ENCODE assay signal across 22 cellular contexts in the genomic region with DNA sequence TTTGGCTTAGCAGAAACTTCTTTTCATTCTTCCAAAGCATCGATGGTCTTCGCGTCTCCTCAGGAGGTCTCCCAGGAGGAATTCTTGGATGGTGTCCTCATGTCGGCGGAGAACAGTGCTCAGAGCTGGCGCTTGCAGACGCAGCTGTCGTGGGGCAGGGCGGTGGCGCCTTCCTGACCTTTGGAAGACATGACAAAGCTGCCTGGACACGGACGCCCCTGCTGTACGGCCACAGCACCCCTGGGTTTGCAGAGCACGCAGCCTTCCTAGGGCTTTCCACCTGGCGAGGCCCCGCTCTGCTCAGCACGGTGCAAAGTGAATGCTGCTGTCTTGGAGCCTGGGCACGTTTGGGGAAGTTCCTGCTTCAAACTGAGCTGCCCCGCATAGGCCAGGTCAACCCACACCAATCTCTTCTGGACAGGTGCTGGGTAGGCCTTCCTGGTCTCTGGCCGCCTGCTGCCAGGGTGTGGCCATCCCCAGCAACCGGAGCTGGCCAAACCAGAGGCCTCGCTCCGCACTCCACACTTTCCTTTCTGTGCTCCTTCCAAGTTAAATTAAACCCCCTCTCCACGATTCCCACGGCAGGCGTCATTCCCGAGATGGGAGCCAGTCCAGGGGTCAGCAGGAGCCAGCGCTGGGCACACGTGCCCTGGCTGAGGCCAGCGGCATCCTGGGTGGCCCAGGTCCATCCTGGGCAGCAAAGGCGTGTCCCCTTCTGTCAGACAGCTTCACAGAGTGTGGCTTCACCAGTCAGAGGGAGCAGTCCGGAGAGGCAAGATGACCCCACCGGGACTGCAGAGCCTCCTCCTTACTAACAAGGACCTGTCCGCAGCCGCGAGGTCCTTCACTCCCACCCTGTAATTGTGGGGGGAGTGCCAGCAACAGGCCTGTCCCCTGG. TPM values are rescaled to one million over a fixed set of nuclear protein-coding genes. Genes with fewer than 3 reads are reported as not detected.
DNase-seq lines count a peak whose midpoint lies in the region; ATAC-seq and TF ChIP-seq lines count a peak whose summit lies in the region.
"Had no signal": no experiment of that assay in that cellular context is flagged by ENCODE, and none has a peak within 500 bp of the region (broad histone marks: within the 10 kb centered on the region; RNA-seq: fewer than 3 reads in every experiment).

No MANE protein-coding gene starts in this region.

- DNase-seq in IMR-90 (no peak), RWPE2 (ENCODE audit: low spot score) (peak; percentile 64), left lobe of liver (ENCODE audit: low spot score) (peak; percentile 41), sciatic nerve (ENCODE audit: low spot score) (no peak), midbrain (lab: John Stamatoyannopoulos, UW) (no peak), lower leg skin (ENCODE audit: low spot score in 2 of 2) (no peak), NCI-H187 (lab: John Stamatoyannopoulos, UW) (no peak)
- no peak for DNase-seq in activated T-cell treated with anti-CD3 and anti-CD28 coated beads, Interleukin-2, amount 50 U/mL, for 4 hours
- DNase-seq: ACHN, DND-41, GOT3, KBM-7, NCI-H1105 treated with DMSO at 0.1 percent for 48 hours, NCI-H1694 treated with DMSO at 0.1 percent for 48 hours, NCI-H2107, NCI-H226, NCI-H524, NCI-H82, OCI-M1, RPMI8226, SJCRH30 had no signal

- H3K79me1 ChIP-seq in IMR-90 (ENCODE audit: low read depth in 1 of 2, low read length in 2 of 2): no peaks in the 10 kb centered on the region

- dilution Hi-C loops in IMR-90 (cut with HindIII; ENCODE audit: low sequenced_read_pairs, unreplicated experiment): no loop called here

- peaks cover 11% of the 10 kb centered on the region for H3K27me3 ChIP-seq in IMR-90 (ENCODE audit: control insufficient read depth, insufficient read depth, low read length)
- no peaks in the 10 kb centered on the region for H3K27me3 ChIP-seq in RWPE2 (ENCODE audit: insufficient read depth, poor library complexity, severe bottlenecking)

- POLR2A ChIA-PET in IMR-90 (lab: Charles Lee; ENCODE audit: unreplicated experiment): no interaction called here

- no peak overlapping the region for H3K4me3 Mint-ChIP-seq in activated T-cell treated with anti-CD3 and anti-CD28 coated beads, Interleukin-2, amount 50 U/mL, for 4 hours

- ATAC-seq in IMR-90 (ENCODE audit: low read depth) (no peak), RWPE2 (ENCODE audit: low read depth) (no peak), left lobe of liver (peak; percentile 26), sciatic nerve (peak; percentile 29)
- no peak for ATAC-seq in activated T-cell treated with anti-CD3 and anti-CD28 coated beads, Interleukin-2, amount 50 U/mL, for 4 hours

- no peak overlapping the region for H3K9ac ChIP-seq in IMR-90 (ENCODE audit: low read depth, low read length)

- no peak overlapping the region for H2BK20ac ChIP-seq in IMR-90 (ENCODE audit: low read depth, low read length)

- no peak overlapping the region for H3K18ac ChIP-seq in IMR-90 (ENCODE audit: low read depth, low read length)

- no peak overlapping the region for H3K4ac ChIP-seq in IMR-90 (ENCODE audit: low read depth, low read length)

- H3K4me3 ChIP-seq in IMR-90 (ENCODE audit: insufficient read depth, low read depth, low read length): no peak overlapping the region
- no peak overlapping the region for H3K4me3 ChIP-seq in RWPE2 (ENCODE audit: severe bottlenecking)
- H3K4me3 ChIP-seq in lower leg skin (ENCODE audit: low read depth, poor library complexity, severe bottlenecking): no peak overlapping the region
- H3K4me3 ChIP-seq: SJCRH30 had no signal

- WGBS in IMR-90 (ENCODE audit: extremely low coverage in 2 of 2, insufficient read length in 1 of 2), 2 experiments: 89% methylated on average over 15 of the region's 36 CpGs; no CpG with 5 or more reads in 1 of the 2 experiments
- WGBS in lower leg skin, 2 donors: 83 to 87% methylated on average over 31 to 36 of the region's 36 CpGs

- in situ Hi-C loops in IMR-90 (cut with MboI; ENCODE audit: low sequenced_read_pairs): no loop called here

- no peak overlapping the region for H2AFZ ChIP-seq in IMR-90 (replicated peaks; ENCODE audit: low read length, poor library complexity)

- H3K9me1 ChIP-seq in IMR-90 (ENCODE audit: insufficient read depth, low read length): 0 out of 2 replicates have a peak, but pooled peaks cover 3% of the 10 kb centered on the region

- no peak overlapping the region for H3K4me2 ChIP-seq in IMR-90 (ENCODE audit: low read depth, low read length)

- no peaks in the 10 kb centered on the region for H3K4me1 Mint-ChIP-seq in activated T-cell treated with anti-CD3 and anti-CD28 coated beads, Interleukin-2, amount 50 U/mL, for 4 hours (ENCODE audit: low read depth)

- H2BK5ac ChIP-seq in IMR-90 (ENCODE audit: low read depth, low read length, poor library complexity, severe bottlenecking): no peak overlapping the region

- no peak overlapping the region for H2AK5ac ChIP-seq in IMR-90 (ENCODE audit: low read depth, low read length)

- no peak for TF ChIP-seq RAD21 in IMR-90 (IDR thresholded peaks at IDR 0.05; ENCODE audit: low read length)

- H4K20me1 ChIP-seq in IMR-90 (ENCODE audit: insufficient read depth, low read length): 0 out of 2 replicates have a peak, but pooled peaks cover 8% of the 10 kb centered on the region

- no peak overlapping the region for H4K5ac ChIP-seq in IMR-90 (ENCODE audit: low read depth, low read length)

- H4K8ac ChIP-seq in IMR-90 (ENCODE audit: low read depth in 2 of 2, low read length in 2 of 2): no peak overlapping the region

- no peak overlapping the region for H2AK9ac ChIP-seq in IMR-90 (replicated peaks; ENCODE audit: low read depth, low read length, poor library complexity)

- H3K14ac ChIP-seq in IMR-90 (replicated peaks; ENCODE audit: low read depth, low read length): no peak overlapping the region

- BruUV-seq in IMR-90 (replicated peaks; lab: Mats Ljungman, UMichigan): TSS peak; percentile 53

- H2BK120ac ChIP-seq in IMR-90 (ENCODE audit: low read depth, low read length): no peak overlapping the region

- peaks cover 21% of the 10 kb centered on the region for H3K36me3 ChIP-seq in IMR-90 (ENCODE audit: control insufficient read depth, insufficient read depth, low read length)
- H3K36me3 ChIP-seq in RWPE2 (ENCODE audit: low read depth): no peaks in the 10 kb centered on the region
- H3K36me3 ChIP-seq: SJCRH30 had no signal

- H3K9me3 ChIP-seq in IMR-90 (ENCODE audit: control insufficient read depth, insufficient read depth, low read length) (no peaks in the 10 kb centered on the region), RWPE2 (ENCODE audit: severe bottlenecking) (no peaks in the 10 kb centered on the region)
- H3K9me3 ChIP-seq: SJCRH30 had no signal

- intact Hi-C loops in IMR-90 (cut with micrococcal nuclease): no loop called here
- intact Hi-C loops in sciatic nerve (cut with DNase I): no loop called here
- intact Hi-C loops in lower leg skin (cut with DNase I; ENCODE audit: low total_unique reads): no loop called here

- H2BK15ac ChIP-seq in IMR-90 (ENCODE audit: low read depth, low read length): no peak overlapping the region

- H3K36me3 Mint-ChIP-seq in activated T-cell treated with anti-CD3 and anti-CD28 coated beads, Interleukin-2, amount 50 U/mL, for 4 hours (ENCODE audit: insufficient read depth): peaks cover 11% of the 10 kb centered on the region

- H3K27ac ChIP-seq in IMR-90 (ENCODE audit: insufficient read depth, low read length) (no peak overlapping the region), RWPE2 (ENCODE audit: poor library complexity, severe bottlenecking) (no peak overlapping the region)
- H3K27ac ChIP-seq: C4-2B, SJCRH30 had no signal

- H3K27me3 Mint-ChIP-seq in activated T-cell treated with anti-CD3 and anti-CD28 coated beads, Interleukin-2, amount 50 U/mL, for 4 hours (ENCODE audit: low read depth): peaks cover 3% of the 10 kb centered on the region

- no peak overlapping the region for H3K56ac ChIP-seq in IMR-90 (ENCODE audit: extremely low read depth, insufficient read depth, low read length)

- CTCF ChIA-PET in IMR-90 (lab: Yijun Ruan, JAX): no interaction called here

- H3K4me1 ChIP-seq in IMR-90 (ENCODE audit: control insufficient read depth, insufficient read depth, low read length) (no peaks in the 10 kb centered on the region), RWPE2 (ENCODE audit: insufficient read depth, poor library complexity, severe bottlenecking) (no peaks in the 10 kb centered on the region)

- H3K23ac ChIP-seq in IMR-90 (ENCODE audit: low read depth, low read length): no peak overlapping the region

- no peak overlapping the region for H4K91ac ChIP-seq in IMR-90 (ENCODE audit: insufficient read depth, low read depth, low read length)

- TF ChIP-seq CTCF in IMR-90 (conservative IDR thresholded peaks at IDR 0.05; ENCODE audit: low read depth, low read length) (no peak), RWPE2 (IDR thresholded peaks at IDR 0.05; ENCODE audit: poor library complexity, severe bottlenecking) (no peak), lower leg skin (IDR thresholded peaks at IDR 0.05) (no peak)

- TF ChIP-seq POLR2A in IMR-90 (IDR thresholded peaks at IDR 0.05; ENCODE audit: low read depth, low read length) (no peak), lower leg skin (IDR thresholded peaks at IDR 0.05) (no peak)

- no peaks in the 10 kb centered on the region for H3K9me3 Mint-ChIP-seq in activated T-cell treated with anti-CD3 and anti-CD28 coated beads, Interleukin-2, amount 50 U/mL, for 4 hours

RNA-seq across cellular contexts. Expression of gene KREMEN2, which starts 15.0 kb away (rescaled TPM):
- total RNA-seq in IMR-90 (2012; rRNA removed) (not detected in 2 replicates), left lobe of liver (not detected), sciatic nerve (not detected), lower leg skin (1 to 10 TPM; 1.9 to 3.8 (median 2.5) TPM)
- 0.03 and 0.11 TPM in 2 replicates for polyA plus RNA-seq in IMR-90 (2012; rRNA removed)
- polyA plus RNA-seq in IMR-90 (2012; cell fraction: cytosol; rRNA removed): 0.09 and 0.18 TPM in 2 replicates
- polyA plus RNA-seq in IMR-90 (2012; cell fraction: nucleus; rRNA removed; ENCODE audit: low replicate concordance): 0.03 and 0.30 TPM in 2 replicates
- under 1 TPM in 2 of 3 donors, not detected in 1; 0.11 TPM for total RNA-seq in activated T-cell treated with anti-CD3 and anti-CD28 coated beads, Interleukin-2, amount 50 U/mL, for 4 hours

RNA-seq across cellular contexts. Expression of gene PAQR4, which starts 20.1 kb away (rescaled TPM):
- 2.2 TPM in 2 replicates for total RNA-seq in IMR-90 (2012; rRNA removed)
- polyA plus RNA-seq in IMR-90 (2012; rRNA removed): 10.0 and 10.1 TPM in 2 replicates
- polyA plus RNA-seq in IMR-90 (2012; cell fraction: cytosol; rRNA removed): 8.9 and 10.0 TPM in 2 replicates
- 7.4 and 19.4 TPM in 2 replicates for polyA plus RNA-seq in IMR-90 (2012; cell fraction: nucleus; rRNA removed; ENCODE audit: low replicate concordance)
- total RNA-seq in left lobe of liver: 1.5 TPM
- total RNA-seq in sciatic nerve: 6.6 TPM
- 10 to 100 TPM in 2 of 4 donors, 1 to 10 TPM in 2; 6.2 to 17.9 (median 10.6) TPM for total RNA-seq in lower leg skin
- 10 to 100 TPM; 17.4 to 24.9 (median 22.6) TPM for total RNA-seq in activated T-cell treated with anti-CD3 and anti-CD28 coated beads, Interleukin-2, amount 50 U/mL, for 4 hours

RNA-seq across cellular contexts. Expression of gene PKMYT1, which starts 31.2 kb away (rescaled TPM):
- total RNA-seq in IMR-90 (2012; rRNA removed) (1.8 and 2.8 TPM in 2 replicates), left lobe of liver (0.98 TPM), sciatic nerve (1.9 TPM), lower leg skin (1 to 10 TPM; 3.0 to 7.4 (median 3.9) TPM)
- 14.9 and 18.7 TPM in 2 replicates for polyA plus RNA-seq in IMR-90 (2012; rRNA removed)
- polyA plus RNA-seq in IMR-90 (2012; cell fraction: cytosol; rRNA removed): 17.0 and 20.3 TPM in 2 replicates
- 21.6 and 96.5 TPM in 2 replicates for polyA plus RNA-seq in IMR-90 (2012; cell fraction: nucleus; rRNA removed; ENCODE audit: low replicate concordance)
- total RNA-seq in activated T-cell treated with anti-CD3 and anti-CD28 coated beads, Interleukin-2, amount 50 U/mL, for 4 hours: 10 to 100 TPM; 53.1 to 79.1 (median 66.0) TPM

RNA-seq across cellular contexts. Expression of gene FLYWCH1, which starts 37.3 kb away (rescaled TPM):
- 14.3 and 16.1 TPM in 2 replicates for total RNA-seq in IMR-90 (2012; rRNA removed)
- polyA plus RNA-seq in IMR-90 (2012; rRNA removed): 25.2 and 32.3 TPM in 2 replicates
- polyA plus RNA-seq in IMR-90 (2012; cell fraction: cytosol; rRNA removed): 38.1 and 39.5 TPM in 2 replicates
- polyA plus RNA-seq in IMR-90 (2012; cell fraction: nucleus; rRNA removed; ENCODE audit: low replicate concordance): 68.9 and 113 TPM in 2 replicates
- total RNA-seq in left lobe of liver: 18.8 TPM
- 72.5 TPM for total RNA-seq in sciatic nerve
- total RNA-seq in lower leg skin: 10 to 100 TPM; 36.9 to 61.4 (median 46.0) TPM
- 10 to 100 TPM; 39.8 to 47.9 (median 46.8) TPM for total RNA-seq in activated T-cell treated with anti-CD3 and anti-CD28 coated beads, Interleukin-2, amount 50 U/mL, for 4 hours

Comparison
In these comparisons a context has a peak if more than half of its experiments do, and no peak if none do; other contexts are left out.
1. ATAC-seq: peak in left lobe of liver (single experiment) and sciatic nerve (single experiment); none in IMR-90 (single experiment), RWPE2 (single experiment) and activated T-cell treated with anti-CD3 and anti-CD28 coated beads, Interleukin-2, amount 50 U/mL, for 4 hours (0 of 2).
2. DNase-seq: peak in RWPE2 (single experiment) and left lobe of liver (single experiment); none in IMR-90 (single experiment), sciatic nerve (single experiment), midbrain (single experiment), lower leg skin (0 of 2), NCI-H187 (0 of 2) and activated T-cell treated with anti-CD3 and anti-CD28 coated beads, Interleukin-2, amount 50 U/mL, for 4 hours (single experiment).
3. RNA of gene PKMYT1, which starts 31.2 kb away (total RNA-seq): 53.1 to 79.1 TPM in activated T-cell treated with anti-CD3 and anti-CD28 coated beads, Interleukin-2, amount 50 U/mL, for 4 hours; 3.0 to 7.4 TPM in lower leg skin, 1.9 TPM in sciatic nerve (single experiment), 1.8 to 2.8 TPM in IMR-90 and 0.98 TPM in left lobe of liver (single experiment); every median in the first group is over 4 times any median in the second.